In the genomic region with DNA sequence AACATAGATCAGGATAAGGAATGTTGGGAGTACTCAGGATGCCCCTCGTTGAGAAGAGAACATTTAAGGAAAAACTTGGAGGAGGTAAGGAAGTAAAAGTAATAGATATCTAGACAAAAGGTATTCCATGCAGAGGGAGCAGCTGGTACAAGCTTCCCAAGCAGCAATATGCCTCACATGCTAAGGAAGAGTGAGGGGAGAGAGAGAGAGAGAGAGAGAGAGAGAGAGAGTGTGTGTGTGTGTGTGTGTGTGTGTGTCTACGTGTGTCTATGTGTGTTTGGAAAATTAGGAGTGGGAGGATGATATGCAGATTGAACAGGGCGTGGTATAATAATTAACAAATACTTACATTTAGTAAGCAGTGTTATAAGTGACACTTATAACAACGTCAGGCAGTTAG, we compare ENCODE assay signal across 15 cellular contexts.
"Had no signal": no experiment of that assay in that cellular context is flagged by ENCODE, and none has a peak within 500 bp of the region (broad histone marks: within the 10 kb centered on the region; RNA-seq: fewer than 3 reads in every experiment).

No MANE protein-coding gene starts in this region.

- H3K27ac ChIP-seq: RWPE1 had no signal

- H3K9ac ChIP-seq: SK-N-SH had no signal

- ATAC-seq: Panc1 had no signal

- H3K4me2 ChIP-seq: SK-N-SH had no signal

- DNase-seq: NCI-H1048, NCI-H1105, NCI-H146, NCI-H2081, NCI-H2107, NCI-H446, NCI-H510A, NCI-H524 treated with DMSO at 0.1 percent for 48 hours, NCI-H774, PC-3, SHP77, SK-N-SH, T-cell had no signal

- H3K9me3 ChIP-seq: SK-N-SH had no signal
